10 cellular contexts compared by ENCODE assay signal in genomic region chr3:153970735-153971347, GRCh38.
A peak's percentile ranks its signal among the peaks of the same experiment; 100 is the strongest.
DNase-seq lines count a peak whose midpoint lies in the region; ATAC-seq, FAIRE-seq and TF ChIP-seq lines count a peak whose summit lies in the region.
"Had no signal": no experiment of that assay in that cellular context is flagged by ENCODE, and none has a peak within 500 bp of the region (broad histone marks: within the 10 kb centered on the region; RNA-seq: fewer than 3 reads in every experiment).

No MANE protein-coding gene starts in this region.

- H3K27ac Mint-ChIP-seq in progenitor cell of endocrine pancreas = no peak overlapping the region
- H3K27ac Mint-ChIP-seq: activated naive CD4-positive, alpha-beta T cell treated with anti-CD3 and anti-CD28 coated beads, Interleukin-2, amount 50 U/mL, for 24 hours had no signal

- FAIRE-seq in GM18507 (lab: Jason Lieb, UNC) = peak; percentile 82
- FAIRE-seq in endometrium (lab: Jason Lieb, UNC) = peak; percentile 48

- no peaks in the 10 kb centered on the region for H3K27me3 Mint-ChIP-seq in progenitor cell of endocrine pancreas

- H3K9me3 Mint-ChIP-seq in progenitor cell of endocrine pancreas (ENCODE audit: low read depth) = no peaks in the 10 kb centered on the region
- H3K9me3 Mint-ChIP-seq: activated naive CD4-positive, alpha-beta T cell treated with anti-CD3 and anti-CD28 coated beads, Interleukin-2, amount 50 U/mL, for 24 hours had no signal

- DNase-seq in GM18507 (ENCODE audit: extremely low spot score, insufficient read length, low read depth) (no peak), NCI-H524 (lab: John Stamatoyannopoulos, UW) (peak; percentile 73 to 95), progenitor cell of endocrine pancreas (ENCODE audit: low spot score, unreplicated experiment) (no peak), MV-4-11 (lab: John Stamatoyannopoulos, UW) (no peak)
- DNase-seq in stimulated activated CD4-positive, alpha-beta T cell treated with anti-CD3 and anti-CD28 coated beads, Interleukin-12 subunit alpha, Interleukin-12 subunit beta, amount 100 ng/mL, for 4 hours = no peak
- DNase-seq: NCI-H510A treated with DMSO at 0.1 percent for 48 hours, occipital lobe had no signal

- ATAC-seq in GM19397 (IDR thresholded peaks at IDR 0.05; ENCODE audit: unreplicated experiment) = no peak

- peak; percentile 62 for TF ChIP-seq CTCF in progenitor cell of endocrine pancreas (IDR thresholded peaks at IDR 0.05; ENCODE audit: unreplicated experiment)

- H3K36me3 Mint-ChIP-seq in progenitor cell of endocrine pancreas (ENCODE audit: insufficient read depth) = no peaks in the 10 kb centered on the region
- H3K36me3 Mint-ChIP-seq: activated naive CD4-positive, alpha-beta T cell treated with anti-CD3 and anti-CD28 coated beads, Interleukin-2, amount 50 U/mL, for 24 hours had no signal

- no peaks in the 10 kb centered on the region for H3K4me1 Mint-ChIP-seq in progenitor cell of endocrine pancreas (ENCODE audit: low read depth)
- H3K4me1 Mint-ChIP-seq: activated naive CD4-positive, alpha-beta T cell treated with anti-CD3 and anti-CD28 coated beads, Interleukin-2, amount 50 U/mL, for 24 hours had no signal

- H3K4me3 Mint-ChIP-seq in progenitor cell of endocrine pancreas (ENCODE audit: low read depth) = no peak overlapping the region
- H3K4me3 Mint-ChIP-seq: activated naive CD4-positive, alpha-beta T cell treated with anti-CD3 and anti-CD28 coated beads, Interleukin-2, amount 50 U/mL, for 24 hours had no signal

Comparison
In these comparisons a context has a peak if more than half of its experiments do, and no peak if none do; other contexts are left out.
1. DNase-seq: peak in NCI-H524 (2 of 2); none in GM18507 (single experiment), progenitor cell of endocrine pancreas (single experiment), stimulated activated CD4-positive, alpha-beta T cell treated with anti-CD3 and anti-CD28 coated beads, Interleukin-12 subunit alpha, Interleukin-12 subunit beta, amount 100 ng/mL, for 4 hours (single experiment) and MV-4-11 (single experiment).